Comparison of ENCODE assay signal across 1 cellular context in the genomic region with DNA sequence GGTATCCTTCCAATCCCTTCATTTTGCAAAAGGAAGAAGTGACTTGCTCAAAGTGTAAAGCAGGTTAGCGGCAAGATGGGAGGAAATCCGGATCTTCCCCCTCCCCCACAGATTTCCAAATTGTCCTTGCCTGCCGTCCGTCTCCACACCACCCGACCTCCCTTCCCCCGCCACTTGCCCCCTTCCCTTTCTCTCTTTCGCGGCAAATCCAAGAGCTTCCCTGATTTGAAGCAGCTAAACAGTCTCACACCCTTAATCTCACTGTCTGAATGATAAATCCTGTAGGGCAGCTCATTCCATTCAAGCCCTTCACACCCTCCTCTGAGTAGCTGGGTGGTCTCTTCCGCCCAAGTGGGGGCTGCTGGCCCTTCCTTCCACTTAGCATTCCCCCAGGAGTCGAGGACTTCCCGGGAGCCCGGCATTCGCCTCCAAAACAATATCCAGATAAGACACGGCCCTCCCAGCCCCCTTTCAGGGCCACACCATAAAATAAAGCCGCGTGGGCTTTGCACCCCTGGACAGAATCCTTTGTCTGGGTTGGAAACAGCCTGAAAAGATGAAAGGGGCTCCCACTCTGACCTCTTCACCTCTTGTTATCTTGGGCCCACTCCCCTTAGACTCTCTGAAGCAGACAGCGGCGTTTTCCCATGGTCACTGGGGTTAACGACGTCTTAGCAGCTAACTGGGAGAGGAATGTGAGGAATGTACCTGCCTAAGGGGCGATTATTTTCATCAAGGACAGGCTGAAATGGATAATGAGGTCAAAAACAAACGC.
A peak's percentile ranks its signal among the peaks of the same experiment; 100 is the strongest.
TF ChIP-seq lines count a peak whose summit lies in the region.

No MANE protein-coding gene starts in this region.

TF ChIP-seq in HepG2, 621 proteins besides CTCF, POLR2A, EP300 and RAD21 (continued from another document and continues in another):
- TF ChIP-seq, protein P1, sequence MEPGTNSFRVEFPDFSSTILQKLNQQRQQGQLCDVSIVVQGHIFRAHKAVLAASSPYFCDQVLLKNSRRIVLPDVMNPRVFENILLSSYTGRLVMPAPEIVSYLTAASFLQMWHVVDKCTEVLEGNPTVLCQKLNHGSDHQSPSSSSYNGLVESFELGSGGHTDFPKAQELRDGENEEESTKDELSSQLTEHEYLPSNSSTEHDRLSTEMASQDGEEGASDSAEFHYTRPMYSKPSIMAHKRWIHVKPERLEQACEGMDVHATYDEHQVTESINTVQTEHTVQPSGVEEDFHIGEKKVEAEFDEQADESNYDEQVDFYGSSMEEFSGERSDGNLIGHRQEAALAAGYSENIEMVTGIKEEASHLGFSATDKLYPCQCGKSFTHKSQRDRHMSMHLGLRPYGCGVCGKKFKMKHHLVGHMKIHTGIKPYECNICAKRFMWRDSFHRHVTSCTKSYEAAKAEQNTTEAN (CRISPR knock-in tag; conservative IDR thresholded peaks at IDR 0.05) = no peak
- TF ChIP-seq ZNF607 (CRISPR knock-in tag; IDR thresholded peaks at IDR 0.05; ENCODE audit: borderline replicate concordance) (no peak), ZNF879 (CRISPR knock-in tag; IDR thresholded peaks at IDR 0.05) (no peak), HCFC1 (IDR thresholded peaks at IDR 0.05; ENCODE audit: low read depth, low read length) (no peak; the same call in 1 of the 2 replicates), ZNF776 (CRISPR knock-in tag; IDR thresholded peaks at IDR 0.05) (no peak), ZNF720 (CRISPR knock-in tag; IDR thresholded peaks at IDR 0.05) (no peak), RFXAP (CRISPR knock-in tag; IDR thresholded peaks at IDR 0.05; ENCODE audit: borderline replicate concordance) (no peak), MATR3 (CRISPR knock-in tag; IDR thresholded peaks at IDR 0.05) (no peak), SMAD3 (CRISPR knock-in tag; IDR thresholded peaks at IDR 0.05) (no peak), SMC3 (IDR thresholded peaks at IDR 0.05; ENCODE audit: low read length) (no peak), BRCA1 (CRISPR knock-in tag; IDR thresholded peaks at IDR 0.05) (no peak), SNAI1 (CRISPR knock-in tag; IDR thresholded peaks at IDR 0.05; ENCODE audit: borderline replicate concordance) (no peak), ATRX (CRISPR knock-in tag; IDR thresholded peaks at IDR 0.05; ENCODE audit: borderline replicate concordance) (no peak), ZKSCAN1 (IDR thresholded peaks at IDR 0.05; ENCODE audit: low read length) (no peak), SRSF9 (IDR thresholded peaks at IDR 0.05; ENCODE audit: borderline replicate concordance, insufficient read depth, low read depth, low read length, poor library complexity, severe bottlenecking) (no peak), SCMH1 (CRISPR knock-in tag; IDR thresholded peaks at IDR 0.05; ENCODE audit: borderline replicate concordance) (no peak), ZNF75D (CRISPR knock-in tag; IDR thresholded peaks at IDR 0.05; ENCODE audit: borderline replicate concordance) (no peak), TAF15 (IDR thresholded peaks at IDR 0.05; ENCODE audit: low read depth, low read length, poor library complexity, severe bottlenecking) (no peak), ZNF337 (CRISPR knock-in tag; IDR thresholded peaks at IDR 0.05; ENCODE audit: borderline replicate concordance, low read depth) (no peak), ZNF30 (CRISPR knock-in tag; IDR thresholded peaks at IDR 0.05) (no peak), HOXD1 (CRISPR knock-in tag; IDR thresholded peaks at IDR 0.05) (no peak), XRCC5 (optimal IDR thresholded peaks at IDR 0.05; ENCODE audit: low read length) (no peak), RXRA (CRISPR knock-in tag; IDR thresholded peaks at IDR 0.05) (peak; percentile 79; the same call in 1 of the 2 replicates), ZNF383 (CRISPR knock-in tag; IDR thresholded peaks at IDR 0.05; ENCODE audit: borderline replicate concordance) (no peak), PITX1 (CRISPR knock-in tag; IDR thresholded peaks at IDR 0.05) (peak; percentile 63; the same call in 1 of the 2 replicates), ZNF746 (CRISPR knock-in tag; IDR thresholded peaks at IDR 0.05) (0 out of 2 replicates have a peak, but pooled peaks have one; percentile 44), ESRRA (CRISPR knock-in tag; IDR thresholded peaks at IDR 0.05; ENCODE audit: low read depth) (0 out of 2 replicates have a peak, but pooled peaks have one; percentile 24), HDAC2 (CRISPR knock-in tag; IDR thresholded peaks at IDR 0.05) (peak; percentile 38), PAF1 (CRISPR knock-in tag; IDR thresholded peaks at IDR 0.05) (no peak), ZNF670 (CRISPR knock-in tag; IDR thresholded peaks at IDR 0.05; ENCODE audit: borderline replicate concordance) (no peak), TCF7 (IDR thresholded peaks at IDR 0.05; ENCODE audit: low read depth) (peak; percentile 88), GABPA (IDR thresholded peaks at IDR 0.05; ENCODE audit: low read depth, low read length) (no peak), GABPA (CRISPR knock-in tag; IDR thresholded peaks at IDR 0.05; ENCODE audit: low read depth) (no peak)
- TF ChIP-seq, protein P2, sequence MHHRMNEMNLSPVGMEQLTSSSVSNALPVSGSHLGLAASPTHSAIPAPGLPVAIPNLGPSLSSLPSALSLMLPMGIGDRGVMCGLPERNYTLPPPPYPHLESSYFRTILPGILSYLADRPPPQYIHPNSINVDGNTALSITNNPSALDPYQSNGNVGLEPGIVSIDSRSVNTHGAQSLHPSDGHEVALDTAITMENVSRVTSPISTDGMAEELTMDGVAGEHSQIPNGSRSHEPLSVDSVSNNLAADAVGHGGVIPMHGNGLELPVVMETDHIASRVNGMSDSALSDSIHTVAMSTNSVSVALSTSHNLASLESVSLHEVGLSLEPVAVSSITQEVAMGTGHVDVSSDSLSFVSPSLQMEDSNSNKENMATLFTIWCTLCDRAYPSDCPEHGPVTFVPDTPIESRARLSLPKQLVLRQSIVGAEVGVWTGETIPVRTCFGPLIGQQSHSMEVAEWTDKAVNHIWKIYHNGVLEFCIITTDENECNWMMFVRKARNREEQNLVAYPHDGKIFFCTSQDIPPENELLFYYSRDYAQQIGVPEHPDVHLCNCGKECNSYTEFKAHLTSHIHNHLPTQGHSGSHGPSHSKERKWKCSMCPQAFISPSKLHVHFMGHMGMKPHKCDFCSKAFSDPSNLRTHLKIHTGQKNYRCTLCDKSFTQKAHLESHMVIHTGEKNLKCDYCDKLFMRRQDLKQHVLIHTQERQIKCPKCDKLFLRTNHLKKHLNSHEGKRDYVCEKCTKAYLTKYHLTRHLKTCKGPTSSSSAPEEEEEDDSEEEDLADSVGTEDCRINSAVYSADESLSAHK (CRISPR knock-in tag; IDR thresholded peaks at IDR 0.05; ENCODE audit: borderline replicate concordance) = no peak
- TF ChIP-seq, protein P3, sequence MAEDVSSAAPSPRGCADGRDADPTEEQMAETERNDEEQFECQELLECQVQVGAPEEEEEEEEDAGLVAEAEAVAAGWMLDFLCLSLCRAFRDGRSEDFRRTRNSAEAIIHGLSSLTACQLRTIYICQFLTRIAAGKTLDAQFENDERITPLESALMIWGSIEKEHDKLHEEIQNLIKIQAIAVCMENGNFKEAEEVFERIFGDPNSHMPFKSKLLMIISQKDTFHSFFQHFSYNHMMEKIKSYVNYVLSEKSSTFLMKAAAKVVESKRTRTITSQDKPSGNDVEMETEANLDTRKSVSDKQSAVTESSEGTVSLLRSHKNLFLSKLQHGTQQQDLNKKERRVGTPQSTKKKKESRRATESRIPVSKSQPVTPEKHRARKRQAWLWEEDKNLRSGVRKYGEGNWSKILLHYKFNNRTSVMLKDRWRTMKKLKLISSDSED (CRISPR knock-in tag; IDR thresholded peaks at IDR 0.05) = no peak
- TF ChIP-seq, protein P4, sequence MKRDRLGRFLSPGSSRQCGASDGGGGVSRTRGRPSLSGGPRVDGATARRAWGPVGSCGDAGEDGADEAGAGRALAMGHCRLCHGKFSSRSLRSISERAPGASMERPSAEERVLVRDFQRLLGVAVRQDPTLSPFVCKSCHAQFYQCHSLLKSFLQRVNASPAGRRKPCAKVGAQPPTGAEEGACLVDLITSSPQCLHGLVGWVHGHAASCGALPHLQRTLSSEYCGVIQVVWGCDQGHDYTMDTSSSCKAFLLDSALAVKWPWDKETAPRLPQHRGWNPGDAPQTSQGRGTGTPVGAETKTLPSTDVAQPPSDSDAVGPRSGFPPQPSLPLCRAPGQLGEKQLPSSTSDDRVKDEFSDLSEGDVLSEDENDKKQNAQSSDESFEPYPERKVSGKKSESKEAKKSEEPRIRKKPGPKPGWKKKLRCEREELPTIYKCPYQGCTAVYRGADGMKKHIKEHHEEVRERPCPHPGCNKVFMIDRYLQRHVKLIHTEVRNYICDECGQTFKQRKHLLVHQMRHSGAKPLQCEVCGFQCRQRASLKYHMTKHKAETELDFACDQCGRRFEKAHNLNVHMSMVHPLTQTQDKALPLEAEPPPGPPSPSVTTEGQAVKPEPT (CRISPR knock-in tag; IDR thresholded peaks at IDR 0.05; ENCODE audit: low read depth) = peak; percentile 59; the same call in 1 of the 2 replicates
- TF ChIP-seq, protein P5, sequence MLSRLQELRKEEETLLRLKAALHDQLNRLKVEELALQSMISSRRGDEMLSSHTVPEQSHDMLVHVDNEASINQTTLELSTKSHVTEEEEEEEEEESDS (CRISPR knock-in tag; IDR thresholded peaks at IDR 0.05; ENCODE audit: borderline replicate concordance) = no peak
- TF ChIP-seq, protein P6, sequence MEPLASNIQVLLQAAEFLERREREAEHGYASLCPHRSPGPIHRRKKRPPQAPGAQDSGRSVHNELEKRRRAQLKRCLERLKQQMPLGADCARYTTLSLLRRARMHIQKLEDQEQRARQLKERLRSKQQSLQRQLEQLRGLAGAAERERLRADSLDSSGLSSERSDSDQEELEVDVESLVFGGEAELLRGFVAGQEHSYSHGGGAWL (CRISPR knock-in tag; IDR thresholded peaks at IDR 0.05) = no peak
- TF ChIP-seq, protein P7, sequence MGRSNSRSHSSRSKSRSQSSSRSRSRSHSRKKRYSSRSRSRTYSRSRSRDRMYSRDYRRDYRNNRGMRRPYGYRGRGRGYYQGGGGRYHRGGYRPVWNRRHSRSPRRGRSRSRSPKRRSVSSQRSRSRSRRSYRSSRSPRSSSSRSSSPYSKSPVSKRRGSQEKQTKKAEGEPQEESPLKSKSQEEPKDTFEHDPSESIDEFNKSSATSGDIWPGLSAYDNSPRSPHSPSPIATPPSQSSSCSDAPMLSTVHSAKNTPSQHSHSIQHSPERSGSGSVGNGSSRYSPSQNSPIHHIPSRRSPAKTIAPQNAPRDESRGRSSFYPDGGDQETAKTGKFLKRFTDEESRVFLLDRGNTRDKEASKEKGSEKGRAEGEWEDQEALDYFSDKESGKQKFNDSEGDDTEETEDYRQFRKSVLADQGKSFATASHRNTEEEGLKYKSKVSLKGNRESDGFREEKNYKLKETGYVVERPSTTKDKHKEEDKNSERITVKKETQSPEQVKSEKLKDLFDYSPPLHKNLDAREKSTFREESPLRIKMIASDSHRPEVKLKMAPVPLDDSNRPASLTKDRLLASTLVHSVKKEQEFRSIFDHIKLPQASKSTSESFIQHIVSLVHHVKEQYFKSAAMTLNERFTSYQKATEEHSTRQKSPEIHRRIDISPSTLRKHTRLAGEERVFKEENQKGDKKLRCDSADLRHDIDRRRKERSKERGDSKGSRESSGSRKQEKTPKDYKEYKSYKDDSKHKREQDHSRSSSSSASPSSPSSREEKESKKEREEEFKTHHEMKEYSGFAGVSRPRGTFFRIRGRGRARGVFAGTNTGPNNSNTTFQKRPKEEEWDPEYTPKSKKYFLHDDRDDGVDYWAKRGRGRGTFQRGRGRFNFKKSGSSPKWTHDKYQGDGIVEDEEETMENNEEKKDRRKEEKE (IDR thresholded peaks at IDR 0.05) = no peak
- TF ChIP-seq, protein P8, sequence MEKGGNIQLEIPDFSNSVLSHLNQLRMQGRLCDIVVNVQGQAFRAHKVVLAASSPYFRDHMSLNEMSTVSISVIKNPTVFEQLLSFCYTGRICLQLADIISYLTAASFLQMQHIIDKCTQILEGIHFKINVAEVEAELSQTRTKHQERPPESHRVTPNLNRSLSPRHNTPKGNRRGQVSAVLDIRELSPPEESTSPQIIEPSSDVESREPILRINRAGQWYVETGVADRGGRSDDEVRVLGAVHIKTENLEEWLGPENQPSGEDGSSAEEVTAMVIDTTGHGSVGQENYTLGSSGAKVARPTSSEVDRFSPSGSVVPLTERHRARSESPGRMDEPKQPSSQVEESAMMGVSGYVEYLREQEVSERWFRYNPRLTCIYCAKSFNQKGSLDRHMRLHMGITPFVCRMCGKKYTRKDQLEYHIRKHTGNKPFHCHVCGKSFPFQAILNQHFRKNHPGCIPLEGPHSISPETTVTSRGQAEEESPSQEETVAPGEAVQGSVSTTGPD (CRISPR knock-in tag; IDR thresholded peaks at IDR 0.05) = no peak
- TF ChIP-seq, protein P9, sequence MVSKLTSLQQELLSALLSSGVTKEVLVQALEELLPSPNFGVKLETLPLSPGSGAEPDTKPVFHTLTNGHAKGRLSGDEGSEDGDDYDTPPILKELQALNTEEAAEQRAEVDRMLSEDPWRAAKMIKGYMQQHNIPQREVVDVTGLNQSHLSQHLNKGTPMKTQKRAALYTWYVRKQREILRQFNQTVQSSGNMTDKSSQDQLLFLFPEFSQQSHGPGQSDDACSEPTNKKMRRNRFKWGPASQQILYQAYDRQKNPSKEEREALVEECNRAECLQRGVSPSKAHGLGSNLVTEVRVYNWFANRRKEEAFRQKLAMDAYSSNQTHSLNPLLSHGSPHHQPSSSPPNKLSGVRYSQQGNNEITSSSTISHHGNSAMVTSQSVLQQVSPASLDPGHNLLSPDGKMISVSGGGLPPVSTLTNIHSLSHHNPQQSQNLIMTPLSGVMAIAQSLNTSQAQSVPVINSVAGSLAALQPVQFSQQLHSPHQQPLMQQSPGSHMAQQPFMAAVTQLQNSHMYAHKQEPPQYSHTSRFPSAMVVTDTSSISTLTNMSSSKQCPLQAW (CRISPR knock-in tag; IDR thresholded peaks at IDR 0.05) = 0 out of 2 replicates have a peak, but pooled peaks have one; percentile 38
- TF ChIP-seq, protein P10, sequence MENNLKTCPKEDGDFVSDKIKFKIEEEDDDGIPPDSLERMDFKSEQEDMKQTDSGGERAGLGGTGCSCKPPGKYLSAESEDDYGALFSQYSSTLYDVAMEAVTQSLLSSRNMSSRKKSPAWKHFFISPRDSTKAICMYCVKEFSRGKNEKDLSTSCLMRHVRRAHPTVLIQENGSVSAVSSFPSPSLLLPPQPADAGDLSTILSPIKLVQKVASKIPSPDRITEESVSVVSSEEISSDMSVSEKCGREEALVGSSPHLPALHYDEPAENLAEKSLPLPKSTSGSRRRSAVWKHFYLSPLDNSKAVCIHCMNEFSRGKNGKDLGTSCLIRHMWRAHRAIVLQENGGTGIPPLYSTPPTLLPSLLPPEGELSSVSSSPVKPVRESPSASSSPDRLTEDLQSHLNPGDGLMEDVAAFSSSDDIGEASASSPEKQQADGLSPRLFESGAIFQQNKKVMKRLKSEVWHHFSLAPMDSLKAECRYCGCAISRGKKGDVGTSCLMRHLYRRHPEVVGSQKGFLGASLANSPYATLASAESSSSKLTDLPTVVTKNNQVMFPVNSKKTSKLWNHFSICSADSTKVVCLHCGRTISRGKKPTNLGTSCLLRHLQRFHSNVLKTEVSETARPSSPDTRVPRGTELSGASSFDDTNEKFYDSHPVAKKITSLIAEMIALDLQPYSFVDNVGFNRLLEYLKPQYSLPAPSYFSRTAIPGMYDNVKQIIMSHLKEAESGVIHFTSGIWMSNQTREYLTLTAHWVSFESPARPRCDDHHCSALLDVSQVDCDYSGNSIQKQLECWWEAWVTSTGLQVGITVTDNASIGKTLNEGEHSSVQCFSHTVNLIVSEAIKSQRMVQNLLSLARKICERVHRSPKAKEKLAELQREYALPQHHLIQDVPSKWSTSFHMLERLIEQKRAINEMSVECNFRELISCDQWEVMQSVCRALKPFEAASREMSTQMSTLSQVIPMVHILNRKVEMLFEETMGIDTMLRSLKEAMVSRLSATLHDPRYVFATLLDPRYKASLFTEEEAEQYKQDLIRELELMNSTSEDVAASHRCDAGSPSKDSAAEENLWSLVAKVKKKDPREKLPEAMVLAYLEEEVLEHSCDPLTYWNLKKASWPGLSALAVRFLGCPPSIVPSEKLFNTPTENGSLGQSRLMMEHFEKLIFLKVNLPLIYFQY (CRISPR knock-in tag; IDR thresholded peaks at IDR 0.05; ENCODE audit: borderline replicate concordance) = no peak
